Comparison of ENCODE assay signal across 8 cellular contexts in the genomic region with DNA sequence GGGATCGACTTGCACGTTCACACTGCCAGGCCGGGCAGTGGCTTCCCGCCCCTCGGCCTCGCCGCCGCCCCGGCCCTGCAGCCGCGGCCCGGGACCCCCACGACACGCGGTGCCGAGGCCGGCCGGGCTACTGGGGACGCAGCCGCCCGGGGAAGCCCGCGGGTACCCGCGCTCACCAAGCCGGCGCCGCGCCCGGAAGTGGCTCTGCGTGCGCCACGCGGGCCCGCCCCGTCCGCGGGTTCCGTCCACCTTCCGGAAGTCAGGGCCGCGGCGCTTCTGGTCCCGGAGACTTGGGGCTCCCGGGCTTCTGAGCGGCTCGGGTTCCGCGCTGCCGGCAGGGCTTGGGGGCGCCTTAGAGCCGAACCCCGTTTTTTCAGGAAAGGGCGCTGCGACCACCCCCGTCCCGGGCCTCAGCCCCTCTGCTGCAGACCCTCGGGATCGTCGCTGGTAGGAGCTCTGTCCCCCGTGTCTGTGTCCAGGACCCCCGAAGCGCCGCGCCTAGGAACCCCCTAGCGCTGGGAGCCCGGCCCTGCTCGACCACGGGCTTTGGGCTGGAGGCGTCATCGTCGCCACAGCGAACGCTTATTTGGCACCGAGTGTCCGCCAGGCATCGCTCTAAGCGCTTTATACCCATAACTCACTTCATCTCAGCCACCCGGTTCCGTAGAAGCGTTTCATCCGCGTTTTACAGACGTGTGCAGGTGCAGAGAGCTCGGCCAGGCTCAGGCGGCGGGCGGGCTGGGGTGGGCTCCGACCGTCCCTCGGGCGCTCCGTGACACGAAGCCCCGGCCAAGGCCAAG. TPM values are rescaled to one million over a fixed set of nuclear protein-coding genes. Genes with fewer than 3 reads are reported as not detected.
DNase-seq lines count a peak whose midpoint lies in the region; ATAC-seq and TF ChIP-seq lines count a peak whose summit lies in the region.

A gene with protein sequence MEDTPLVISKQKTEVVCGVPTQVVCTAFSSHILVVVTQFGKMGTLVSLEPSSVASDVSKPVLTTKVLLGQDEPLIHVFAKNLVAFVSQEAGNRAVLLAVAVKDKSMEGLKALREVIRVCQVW (minus strand): TSS at position 200 of the 800 bp plus-strand sequence. CDS start 693 bp downstream, outside the sequence.

- H3K36me3 ChIP-seq in iPS-18a (ENCODE audit: control insufficient read depth, low read depth, low read length) (no peaks in the 10 kb centered on the region), skeletal muscle satellite cell (ENCODE audit: insufficient read depth, low read length) (no peaks in the 10 kb centered on the region)

- H3K36me3 Mint-ChIP-seq in brain, result peaks cover 23% of the 10 kb centered on the region

- DNase-seq in 8988T, result peak; percentile 76
- peak; percentile 71 for DNase-seq in NCI-H2107 treated with DMSO at 0.1 percent for 48 hours (lab: John Stamatoyannopoulos, UW; ENCODE audit: unreplicated experiment)
- DNase-seq in UCSD-AML1 (lab: John Stamatoyannopoulos, UW; ENCODE audit: unreplicated experiment), result peak; percentile 79

- H3K27me3 ChIP-seq in iPS-18a (ENCODE audit: control insufficient read depth, insufficient read depth, low read length), result no peaks in the 10 kb centered on the region
- no peaks in the 10 kb centered on the region for H3K27me3 ChIP-seq in skeletal muscle satellite cell (ENCODE audit: control insufficient read depth, insufficient read depth, low read length)

- H3K4me3 Mint-ChIP-seq in brain, result peak within 1 kb of the TSS; percentile 88 to 96 (median 91)

- H3K9ac ChIP-seq in iPS-18a (ENCODE audit: low read length) (peak within 1 kb of the TSS; percentile 58), skeletal muscle satellite cell (ENCODE audit: low read depth, low read length) (peak within 1 kb of the TSS; percentile 100)

- H3K4me2 ChIP-seq in skeletal muscle satellite cell (ENCODE audit: low read length), result peak within 1 kb of the TSS; percentile 79

- no peak within 1 kb of the TSS for H3K27ac ChIP-seq in iPS-18a (ENCODE audit: low read length)

- ATAC-seq in GM18517 (IDR thresholded peaks at IDR 0.05; ENCODE audit: unreplicated experiment) (peak; percentile 62), HG03039 (IDR thresholded peaks at IDR 0.05; ENCODE audit: unreplicated experiment) (peak; percentile 85)

- H3K27ac Mint-ChIP-seq in brain, result peak within 1 kb of the TSS; percentile 89 to 99 (median 96)

- H3K9me3 ChIP-seq in iPS-18a (ENCODE audit: control insufficient read depth, low read depth, low read length), result no peaks in the 10 kb centered on the region
- no peaks in the 10 kb centered on the region for H3K9me3 ChIP-seq in skeletal muscle satellite cell (replicated peaks; ENCODE audit: low read length)

- peak; percentile 32 to 37 for TF ChIP-seq CTCF in brain (conservative IDR thresholded peaks at IDR 0.05)

- H3K4me3 ChIP-seq in iPS-18a (ENCODE audit: low read length), result peak within 1 kb of the TSS; percentile 52
- H3K4me3 ChIP-seq in skeletal muscle satellite cell (ENCODE audit: low read length), result peak within 1 kb of the TSS; percentile 99

- H3K4me1 ChIP-seq in iPS-18a (ENCODE audit: control insufficient read depth, low read depth, low read length), result peaks cover 12% of the 10 kb centered on the region
- peaks cover 44% of the 10 kb centered on the region for H3K4me1 ChIP-seq in skeletal muscle satellite cell (ENCODE audit: control insufficient read depth, insufficient read depth, low read length)

- peaks cover 45% of the 10 kb centered on the region for H3K4me1 Mint-ChIP-seq in brain

- peaks cover 0 to 2% (median 0%) of the 10 kb centered on the region in 5 experiments for H3K9me3 Mint-ChIP-seq in brain

- H3K27me3 Mint-ChIP-seq in brain, result peaks cover 6% of the 10 kb centered on the region

RNA-seq across cellular contexts. Expression of the gene that starts here (rescaled TPM):
- 68.4 TPM for polyA plus RNA-seq in brain (ENCODE audit: insufficient read depth, low read depth, low replicate concordance)
- 47.0 and 47.7 TPM in 2 replicates for total RNA-seq in skeletal muscle satellite cell (2012; rRNA removed)
